ENCODE assay signal across 11 cellular contexts in genomic region chr3:194328080-194328571, GRCh38. TPM values are rescaled to one million over a fixed set of nuclear protein-coding genes. Genes with fewer than 3 reads are reported as not detected.
A peak's percentile ranks its signal among the peaks of the same experiment; 100 is the strongest.
DNase-seq lines count a peak whose midpoint lies in the region; ATAC-seq, FAIRE-seq and TF ChIP-seq lines count a peak whose summit lies in the region.
"Had no signal": no experiment of that assay in that cellular context is flagged by ENCODE, and none has a peak within 500 bp of the region (broad histone marks: within the 10 kb centered on the region; RNA-seq: fewer than 3 reads in every experiment).

No MANE protein-coding gene starts in this region.

- CTCF ChIA-PET in mammary epithelial cell (lab: Charles Lee; ENCODE audit: low non-redundant PET): interaction anchor here (0.6 kb wide), 1 partner anchor 211 kb away, joined by 4 read pairs; no protein-coding TSS in a partner anchor
- CTCF ChIA-PET in naive thymus-derived CD4-positive, alpha-beta T cell (lab: Charles Lee): interaction anchor here (1.0 kb wide), 1 partner anchor 12 kb away, joined by 3 read pairs; no protein-coding TSS in a partner anchor

- H3K27me3 Mint-ChIP-seq in naive thymus-derived CD4-positive, alpha-beta T cell: peaks cover 8 to 21% (median 15%) of the 10 kb centered on the region in 5 donors

- in situ Hi-C loops in mammary epithelial cell (cut with MboI; ENCODE audit: low sequenced_read_pairs in 2 of 2): no loop called here

- H3K36me3 Mint-ChIP-seq in naive thymus-derived CD4-positive, alpha-beta T cell: no peaks in the 10 kb centered on the region

- BruUV-seq in mammary epithelial cell (replicated peaks; lab: Mats Ljungman, UMichigan): no TSS peak

- H3K9me3 Mint-ChIP-seq in naive thymus-derived CD4-positive, alpha-beta T cell: no peaks in the 10 kb centered on the region

- TF ChIP-seq CTCF in DND-41 (IDR thresholded peaks at IDR 0.05; ENCODE audit: borderline replicate concordance, extremely low read depth, low read length, poor library complexity, severe bottlenecking) (no peak), mammary epithelial cell (conservative IDR thresholded peaks at IDR 0.05 in 1 of 2, IDR thresholded peaks at IDR 0.05 in 1 of 2; ENCODE audit: extremely low read depth in 1 of 2, insufficient read depth in 1 of 2, low read depth in 1 of 2, low read length in 2 of 2) (no peak)

- H3K4me3 ChIP-seq in DND-41 (ENCODE audit: low read depth in 1 of 2, low read length in 2 of 2) (no peak overlapping the region), MG63 (no peak overlapping the region), mammary epithelial cell (replicated peaks in 1 of 3; ENCODE audit: insufficient read depth in 1 of 3, low read depth in 2 of 3, low read length in 3 of 3) (no peak overlapping the region)
- no peak overlapping the region for H3K4me3 ChIP-seq in naive thymus-derived CD4-positive, alpha-beta T cell (ENCODE audit: low read length)

- H3K9me3 ChIP-seq in DND-41 (ENCODE audit: insufficient read depth, low read length, severe bottlenecking): no peaks in the 10 kb centered on the region
- H3K9me3 ChIP-seq in MG63: 0 out of 2 replicates have a peak, but pooled peaks cover 2% of the 10 kb centered on the region
- H3K9me3 ChIP-seq in mammary epithelial cell (replicated peaks; ENCODE audit: insufficient read depth, low read length): peaks cover 4% of the 10 kb centered on the region
- no peaks in the 10 kb centered on the region for H3K9me3 ChIP-seq in naive thymus-derived CD4-positive, alpha-beta T cell (ENCODE audit: control insufficient read depth in 2 of 3, low read length in 3 of 3)

- no peak overlapping the region for H3K4me2 ChIP-seq in DND-41 (ENCODE audit: insufficient read depth, low read length)
- no peak overlapping the region for H3K4me2 ChIP-seq in mammary epithelial cell (ENCODE audit: insufficient read depth, low read depth, low read length)

- no peaks in the 10 kb centered on the region for H3K36me3 ChIP-seq in DND-41 (ENCODE audit: insufficient read depth, low read length)
- no peaks in the 10 kb centered on the region for H3K36me3 ChIP-seq in MG63
- no peaks in the 10 kb centered on the region for H3K36me3 ChIP-seq in mammary epithelial cell (ENCODE audit: insufficient read depth, low read length)
- H3K36me3 ChIP-seq in naive thymus-derived CD4-positive, alpha-beta T cell (ENCODE audit: control insufficient read depth in 2 of 3, insufficient read depth in 3 of 3, low read length in 3 of 3): no peaks in the 10 kb centered on the region

- H2AFZ ChIP-seq in DND-41 (ENCODE audit: low read depth, low read length): no peak overlapping the region
- H2AFZ ChIP-seq in mammary epithelial cell (ENCODE audit: low read depth, low read length): no peak overlapping the region

- H3K79me2 ChIP-seq in DND-41 (ENCODE audit: insufficient read depth, low read length): no peaks in the 10 kb centered on the region
- no peaks in the 10 kb centered on the region for H3K79me2 ChIP-seq in mammary epithelial cell (ENCODE audit: insufficient read depth, low read length)

- no peak for TF ChIP-seq POLR2A in GM12892 (IDR thresholded peaks at IDR 0.05; ENCODE audit: low read depth, low read length)

- intact Hi-C loops in mammary epithelial cell (cut with micrococcal nuclease): no loop called here
- intact Hi-C loops in naive thymus-derived CD4-positive, alpha-beta T cell (cut with micrococcal nuclease): no loop called here

- peak overlapping the region in 4 of 9 donors; percentile 20 to 74 (median 54) for H3K27ac Mint-ChIP-seq in naive thymus-derived CD4-positive, alpha-beta T cell

- H3K27me3 ChIP-seq in DND-41 (ENCODE audit: insufficient read depth, low read length, poor library complexity) (peaks cover 14% of the 10 kb centered on the region), MG63 (no peaks in the 10 kb centered on the region; the same call in 1 of the 2 replicates), mammary epithelial cell (ENCODE audit: insufficient read depth, low read length) (no peaks in the 10 kb centered on the region)
- peaks cover 0 to 6% of the 10 kb centered on the region in 2 donors for H3K27me3 ChIP-seq in naive thymus-derived CD4-positive, alpha-beta T cell (ENCODE audit: control insufficient read depth in 2 of 2, insufficient read depth in 2 of 2, low read length in 2 of 2)

- peaks cover 0 to 4% (median 0%) of the 10 kb centered on the region in 7 donors for H3K4me1 Mint-ChIP-seq in naive thymus-derived CD4-positive, alpha-beta T cell

- H3K4me1 ChIP-seq in DND-41 (ENCODE audit: insufficient read depth, low read length): no peaks in the 10 kb centered on the region
- H3K4me1 ChIP-seq in mammary epithelial cell (ENCODE audit: insufficient read depth, low read length): peaks cover 30% of the 10 kb centered on the region
- peaks cover 0 to 9% of the 10 kb centered on the region in 2 donors for H3K4me1 ChIP-seq in naive thymus-derived CD4-positive, alpha-beta T cell (ENCODE audit: control insufficient read depth in 2 of 2, insufficient read depth in 2 of 2, low read length in 2 of 2)

- ATAC-seq in DND-41 (ENCODE audit: insufficient read depth, low read depth): peak; percentile 60
- peak; percentile 30 for ATAC-seq in naive thymus-derived CD4-positive, alpha-beta T cell
- ATAC-seq in GM21825 (IDR thresholded peaks at IDR 0.05; ENCODE audit: unreplicated experiment): no peak
- ATAC-seq: left ventricle myocardium superior had no signal

- POLR2A ChIA-PET in naive thymus-derived CD4-positive, alpha-beta T cell (lab: Charles Lee): no interaction called here

- dilution Hi-C loops in mammary epithelial cell (cut with HindIII; ENCODE audit: low sequenced_read_pairs): no loop called here

- no peak for DNase-seq in DND-41
- DNase-seq in MG63: peak; percentile 83
- peak; percentile 68 for DNase-seq in mammary epithelial cell
- DNase-seq in naive thymus-derived CD4-positive, alpha-beta T cell: peak in 2 of 9 donors; percentile 21 to 43
- DNase-seq in GM12892 (ENCODE audit: insufficient read length): no peak
- DNase-seq in hippocampal formation (lab: John Stamatoyannopoulos, UW): no peak
- no peak for DNase-seq in SIG-M5 (lab: John Stamatoyannopoulos, UW)
- DNase-seq: effector CD8-positive, alpha-beta T cell; left ventricle myocardium superior; MV-4-11 had no signal

- WGBS in mammary epithelial cell (ENCODE audit: low coverage, missing lambda C conversion rate): 91% methylated on average over 23 of the region's 24 CpGs

- H3K4me3 Mint-ChIP-seq in naive thymus-derived CD4-positive, alpha-beta T cell: no peak overlapping the region

- H4K20me1 ChIP-seq in DND-41 (ENCODE audit: insufficient read depth, low read length) (peaks cover 9% of the 10 kb centered on the region), mammary epithelial cell (ENCODE audit: insufficient read depth, low read length) (no peaks in the 10 kb centered on the region)

- no peak overlapping the region for H3K27ac ChIP-seq in DND-41 (ENCODE audit: low read length)
- H3K27ac ChIP-seq in mammary epithelial cell (ENCODE audit: insufficient read depth, low read depth, low read length): no peak overlapping the region
- no peak overlapping the region for H3K27ac ChIP-seq in naive thymus-derived CD4-positive, alpha-beta T cell (ENCODE audit: low read depth, low read length)

- H3K9ac ChIP-seq in DND-41 (ENCODE audit: low read depth, low read length) (no peak overlapping the region), mammary epithelial cell (ENCODE audit: insufficient read depth, low read length) (no peak overlapping the region)

- no peak for FAIRE-seq in GM12892 (lab: Jason Lieb, UNC)

RNA-seq across cellular contexts. Expression of gene CPN2, which starts 23.0 kb away (rescaled TPM):
- total RNA-seq in MG63 (2014; rRNA removed; shearing (Covaris generic); ENCODE audit: low replicate concordance): not detected in 2 replicates
- not detected for total RNA-seq in mammary epithelial cell
- not detected for polyA plus RNA-seq in mammary epithelial cell
- not detected for polyA minus RNA-seq in mammary epithelial cell
- total RNA-seq in naive thymus-derived CD4-positive, alpha-beta T cell: not detected
- not detected for polyA plus RNA-seq in naive thymus-derived CD4-positive, alpha-beta T cell
- not detected for polyA plus RNA-seq in GM12892 (2012; ENCODE audit: missing spikeins)

RNA-seq across cellular contexts. Expression of gene LRRC15, which starts 41.4 kb away (rescaled TPM):
- total RNA-seq in MG63 (2014; rRNA removed; shearing (Covaris generic); ENCODE audit: low replicate concordance): 0.07 and 0.49 TPM in 2 replicates
- total RNA-seq in mammary epithelial cell: under 1 TPM in 1 of 2 donors, not detected in 1; under 0.01 TPM
- polyA plus RNA-seq in mammary epithelial cell: not detected
- polyA minus RNA-seq in mammary epithelial cell: not detected
- not detected for total RNA-seq in naive thymus-derived CD4-positive, alpha-beta T cell
- polyA plus RNA-seq in naive thymus-derived CD4-positive, alpha-beta T cell: not detected
- polyA plus RNA-seq in GM12892 (2012; ENCODE audit: missing spikeins): not detected

Comparison
In these comparisons a context has a peak if more than half of its experiments do, and no peak if none do; other contexts are left out.
1. DNase-seq: peak in MG63 (single experiment) and mammary epithelial cell (single experiment); none in DND-41 (single experiment), GM12892 (single experiment), hippocampal formation (0 of 2) and SIG-M5 (single experiment).